Comparison of ENCODE assay signal across 19 cellular contexts in the genomic region with DNA sequence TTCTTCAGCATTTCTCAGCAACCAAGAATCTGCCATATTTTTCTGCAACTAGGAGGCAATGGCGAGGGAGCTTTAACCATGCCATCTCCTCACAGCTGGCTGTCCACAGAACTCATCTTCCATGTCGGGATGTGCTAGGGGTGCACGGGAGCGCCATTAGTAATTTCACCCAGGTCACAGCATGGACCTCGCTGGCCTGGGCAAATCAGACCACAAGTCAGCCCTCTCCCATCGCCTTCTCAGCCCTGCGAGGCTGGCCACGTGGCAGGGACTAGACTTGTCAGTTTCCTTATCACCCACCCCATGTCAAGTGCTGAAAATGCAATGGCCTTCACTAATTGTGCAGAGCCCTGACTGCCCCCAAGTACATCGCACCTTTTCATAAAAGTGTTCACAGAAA. TPM values are rescaled to one million over a fixed set of nuclear protein-coding genes. Genes with fewer than 3 reads are reported as not detected.
DNase-seq lines count a peak whose midpoint lies in the region; ATAC-seq and TF ChIP-seq lines count a peak whose summit lies in the region.
"Had no signal": no experiment of that assay in that cellular context is flagged by ENCODE, and none has a peak within 500 bp of the region (broad histone marks: within the 10 kb centered on the region; RNA-seq: fewer than 3 reads in every experiment).

No MANE protein-coding gene starts in this region.

- H3K9ac ChIP-seq in rectal smooth muscle tissue (ENCODE audit: low read length): no peak overlapping the region
- H3K9ac ChIP-seq: GM23248 had no signal

- TF ChIP-seq CTCF in coronary artery (IDR thresholded peaks at IDR 0.05) (no peak), transverse colon (IDR thresholded peaks at IDR 0.05) (no peak)

- in situ Hi-C loops in transverse colon (cut with MboI; ENCODE audit: low pct_ligation_motif_present in 1 of 4, low pct_unique_long_range_greater_than_20kb in 1 of 4, low sequenced_read_pairs in 3 of 4): no loop called here

- no peak for ATAC-seq in GM21381 (IDR thresholded peaks at IDR 0.05; ENCODE audit: unreplicated experiment)
- ATAC-seq: Panc1 had no signal

- WGBS in transverse colon (ENCODE audit: low coverage in 1 of 2), 2 donors: 89 to 91% methylated on average over 3 to 9 of the region's 9 CpGs

- H3K4me1 ChIP-seq in rectal smooth muscle tissue (ENCODE audit: control insufficient read depth, insufficient read depth, low read length) (peaks cover 19% of the 10 kb centered on the region), transverse colon (peaks cover 0 to 21% (median 13%) of the 10 kb centered on the region in 4 donors)
- H3K4me1 ChIP-seq: BE2C had no signal

- TF ChIP-seq EP300 in transverse colon (IDR thresholded peaks at IDR 0.05; ENCODE audit: low read depth): no peak

- H3K4me3 ChIP-seq in coronary artery (no peak overlapping the region), rectal smooth muscle tissue (ENCODE audit: low read length) (no peak overlapping the region), transverse colon (no peak overlapping the region)
- H3K4me3 ChIP-seq: GM23248 had no signal

- H3K27ac ChIP-seq in coronary artery: peak overlapping the region in 1 of 2 donors; percentile 68
- peak overlapping the region; percentile 86 for H3K27ac ChIP-seq in rectal smooth muscle tissue (ENCODE audit: low read depth, low read length)
- H3K27ac ChIP-seq in transverse colon: peak overlapping the region; percentile 65 to 72 (median 70)
- H3K27ac ChIP-seq: GM23248 had no signal

- TF ChIP-seq POLR2A in transverse colon (IDR thresholded peaks at IDR 0.05): no peak

- H3K36me3 ChIP-seq in rectal smooth muscle tissue (ENCODE audit: control insufficient read depth, insufficient read depth, low read length) (no peaks in the 10 kb centered on the region), transverse colon (no peaks in the 10 kb centered on the region)
- H3K36me3 ChIP-seq: BE2C had no signal

- H3K9me3 ChIP-seq in transverse colon: no peaks in the 10 kb centered on the region
- H3K9me3 ChIP-seq: BE2C had no signal

- DNase-seq in coronary artery (ENCODE audit: low spot score) (peak; percentile 59), mesenteric fat pad (ENCODE audit: low spot score) (peak; percentile 60), transverse colon (no peak), NCI-H2171 treated with DMSO at 0.1 percent for 48 hours (lab: John Stamatoyannopoulos, UW) (no peak)
- no peak for DNase-seq in activated CD4-positive, alpha-beta T cell treated with anti-CD3 and anti-CD28 coated beads, Interleukin-2, amount 50 U/mL, for 4 hours
- DNase-seq: BE2C, DMS79, GM23248, H9, KG1, NCI-H1092, NCI-H1436 treated with DMSO at 0.1 percent for 48 hours, NCI-H1930, NCI-H345, NCI-H524, NCI-H774 had no signal

- H3K27me3 ChIP-seq in rectal smooth muscle tissue (ENCODE audit: control insufficient read depth, insufficient read depth, low read length) (no peaks in the 10 kb centered on the region), transverse colon (no peaks in the 10 kb centered on the region)

- intact Hi-C loops in transverse colon (cut with DNase I; ENCODE audit: low total_unique reads): no loop called here

RNA-seq across cellular contexts. Expression of gene COL4A1, which starts 15.7 kb away (rescaled TPM):
- total RNA-seq in mesenteric fat pad (1,996 TPM), transverse colon (100 to 1,000 TPM in 2 of 4 donors, 10 to 100 TPM in 2; 46.4 to 180 (median 99.2) TPM)

RNA-seq across cellular contexts. Expression of gene COL4A2, which starts 15.8 kb away (rescaled TPM):
- 1,333 TPM for total RNA-seq in mesenteric fat pad
- total RNA-seq in transverse colon: 100 to 1,000 TPM in 2 of 4 donors, 10 to 100 TPM in 2; 75.1 to 322 (median 115) TPM

Comparison
In these comparisons a context has a peak if more than half of its experiments do, and no peak if none do; other contexts are left out.
1. DNase-seq: peak in coronary artery (single experiment) and mesenteric fat pad (single experiment); none in transverse colon (single experiment), activated CD4-positive, alpha-beta T cell treated with anti-CD3 and anti-CD28 coated beads, Interleukin-2, amount 50 U/mL, for 4 hours (0 of 2) and NCI-H2171 treated with DMSO at 0.1 percent for 48 hours (single experiment).
2. RNA of gene COL4A1, which starts 15.7 kb away (total RNA-seq): 1,996 TPM in mesenteric fat pad (single experiment); 46.4 to 180 TPM in transverse colon; every median in the first group is over 10 times any median in the second.